ENCODE assay signal across 13 cellular contexts in the genomic region with DNA sequence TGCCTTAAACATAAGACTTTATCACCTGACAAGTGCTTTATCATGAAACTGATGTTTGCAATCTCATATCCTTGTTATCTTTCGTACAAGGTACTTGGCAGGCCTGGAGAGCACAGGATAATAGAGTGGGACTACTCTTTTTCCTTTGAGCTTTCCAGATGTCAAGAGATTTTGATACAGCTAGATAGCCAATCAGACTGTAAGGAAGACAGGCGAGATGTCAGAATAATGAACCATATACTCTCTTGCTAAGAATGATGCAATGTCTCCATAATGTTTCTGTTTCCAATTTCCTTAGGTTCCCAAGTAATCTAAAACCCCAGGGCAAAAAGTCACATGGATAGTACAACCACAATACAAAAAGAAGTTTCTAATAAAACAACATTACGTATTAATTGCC.
DNase-seq lines count a peak whose midpoint lies in the region; ATAC-seq, FAIRE-seq and TF ChIP-seq lines count a peak whose summit lies in the region.
"Had no signal": no experiment of that assay in that cellular context is flagged by ENCODE, and none has a peak within 500 bp of the region (broad histone marks: within the 10 kb centered on the region; RNA-seq: fewer than 3 reads in every experiment).

No MANE protein-coding gene starts in this region.

- intact Hi-C loops in kidney (cut with DNase I) = no loop called here

- H3K79me2 ChIP-seq in GM23338 (replicated peaks; ENCODE audit: insufficient read depth) (no peaks in the 10 kb centered on the region), neural progenitor cell (ENCODE audit: low read depth) (no peaks in the 10 kb centered on the region)

- H3K36me3 Mint-ChIP-seq in GM23338 (ENCODE audit: low read depth) = no peaks in the 10 kb centered on the region
- no peaks in the 10 kb centered on the region for H3K36me3 Mint-ChIP-seq in neural progenitor cell
- no peaks in the 10 kb centered on the region for H3K36me3 Mint-ChIP-seq in activated T-helper 17 cell treated with anti-CD3 and anti-CD28 coated beads, Interleukin-2, amount 50 U/mL, for 72 hours (ENCODE audit: low read depth)

- H3K27me3 ChIP-seq in GM23338 (ENCODE audit: insufficient read depth) (peaks cover 18% of the 10 kb centered on the region; the same call in 1 of the 2 replicates), neural progenitor cell (peaks cover 14% of the 10 kb centered on the region)
- H3K27me3 ChIP-seq: BE2C had no signal

- H3K9ac ChIP-seq in neural progenitor cell = no peak overlapping the region
- H3K9ac ChIP-seq in kidney (ENCODE audit: low read length in 2 of 2) = no peak overlapping the region

- no peaks in the 10 kb centered on the region for H3K9me3 ChIP-seq in neural progenitor cell (ENCODE audit: low read depth)
- no peaks in the 10 kb centered on the region for H3K9me3 ChIP-seq in kidney (ENCODE audit: control insufficient read depth in 1 of 2, low read length in 2 of 2)
- H3K9me3 ChIP-seq: A549, BE2C had no signal

- H3K4me1 Mint-ChIP-seq in GM23338 (peaks cover 24% of the 10 kb centered on the region), neural progenitor cell (peaks cover 30% of the 10 kb centered on the region)
- H3K4me1 Mint-ChIP-seq in activated T-helper 17 cell treated with anti-CD3 and anti-CD28 coated beads, Interleukin-2, amount 50 U/mL, for 72 hours = no peaks in the 10 kb centered on the region

- ATAC-seq in GM23338 (no peak), HG02763 (IDR thresholded peaks at IDR 0.05; ENCODE audit: unreplicated experiment) (no peak)
- ATAC-seq in activated T-helper 17 cell treated with anti-CD3 and anti-CD28 coated beads, Interleukin-2, amount 50 U/mL, for 72 hours (replicated peaks) = no peak

- H3K4me3 ChIP-seq in GM23338 = no peak overlapping the region
- H3K4me3 ChIP-seq in neural progenitor cell = no peak overlapping the region
- H3K4me3 ChIP-seq in kidney (ENCODE audit: low read length in 2 of 2) = no peak overlapping the region
- H3K4me3 ChIP-seq: A549 had no signal

- DNase-seq in GM23338 (ENCODE audit: low spot score) (no peak), fibroblast of peridontal ligament (ENCODE audit: extremely low read depth) (peak; percentile 22), neural progenitor cell (ENCODE audit: low spot score) (no peak), kidney (no peak)
- DNase-seq: NK-92 treated with Interleukin-12 subunit alpha and Interleukin-12 subunit beta, amount 100 ng/mL, for 24 hours; SIG-M5 had no signal

- TF ChIP-seq CTCF in GM23338 (conservative IDR thresholded peaks at IDR 0.05; ENCODE audit: low read depth in 2 of 2) = no peak
- no peak for TF ChIP-seq CTCF in VCaP (conservative IDR thresholded peaks at IDR 0.05)
- TF ChIP-seq CTCF in neural progenitor cell (IDR thresholded peaks at IDR 0.05) = no peak
- no peak for TF ChIP-seq CTCF in kidney (IDR thresholded peaks at IDR 0.05; ENCODE audit: borderline replicate concordance, extremely low read depth, insufficient read depth)

- H4K20me1 ChIP-seq in GM23338 (replicated peaks; ENCODE audit: insufficient read depth) (no peaks in the 10 kb centered on the region), neural progenitor cell (ENCODE audit: low read depth) (no peaks in the 10 kb centered on the region)

- no peak overlapping the region for H3K27ac ChIP-seq in GM23338 (ENCODE audit: low read depth)
- peak overlapping the region; percentile 15; the same call in 1 of the 2 replicates for H3K27ac ChIP-seq in VCaP
- no peak overlapping the region for H3K27ac ChIP-seq in neural progenitor cell
- no peak overlapping the region for H3K27ac ChIP-seq in kidney (ENCODE audit: low read depth in 2 of 2, low read length in 2 of 2)
- H3K27ac ChIP-seq: A549 had no signal

- no peak for FAIRE-seq in kidney (lab: Jason Lieb, UNC)
- FAIRE-seq: A549, D721Med, GM19239 had no signal

- H3K36me3 ChIP-seq in GM23338 (ENCODE audit: insufficient read depth) (no peaks in the 10 kb centered on the region), neural progenitor cell (no peaks in the 10 kb centered on the region), kidney (ENCODE audit: control insufficient read depth in 1 of 2, insufficient read depth in 2 of 2, low read length in 2 of 2) (no peaks in the 10 kb centered on the region)
- H3K36me3 ChIP-seq: BE2C had no signal

- no peak overlapping the region for H3K27ac Mint-ChIP-seq in GM23338
- H3K27ac Mint-ChIP-seq in neural progenitor cell = no peak overlapping the region
- H3K27ac Mint-ChIP-seq in activated T-helper 17 cell treated with anti-CD3 and anti-CD28 coated beads, Interleukin-2, amount 50 U/mL, for 72 hours = no peak overlapping the region

- no peaks in the 10 kb centered on the region for H3K9me3 Mint-ChIP-seq in GM23338
- H3K9me3 Mint-ChIP-seq in neural progenitor cell = no peaks in the 10 kb centered on the region
- H3K9me3 Mint-ChIP-seq in activated T-helper 17 cell treated with anti-CD3 and anti-CD28 coated beads, Interleukin-2, amount 50 U/mL, for 72 hours = no peaks in the 10 kb centered on the region

- H3K4me1 ChIP-seq in GM23338 (ENCODE audit: insufficient read depth) = peaks cover 6% of the 10 kb centered on the region; the same call in 1 of the 2 replicates
- H3K4me1 ChIP-seq in neural progenitor cell = peaks cover 10% of the 10 kb centered on the region
- H3K4me1 ChIP-seq in kidney (ENCODE audit: control insufficient read depth in 1 of 2, insufficient read depth in 1 of 2, low read depth in 1 of 2, low read length in 2 of 2) = peaks cover 0 to 2% of the 10 kb centered on the region in 2 donors

- H3F3A ChIP-seq in GM23338 (replicated peaks; ENCODE audit: low read depth) (no peaks in the 10 kb centered on the region), neural progenitor cell (ENCODE audit: low read depth) (peaks cover 6% of the 10 kb centered on the region)

- H3K4me3 Mint-ChIP-seq in GM23338 = no peak overlapping the region
- H3K4me3 Mint-ChIP-seq in neural progenitor cell = no peak overlapping the region
- no peak overlapping the region for H3K4me3 Mint-ChIP-seq in activated T-helper 17 cell treated with anti-CD3 and anti-CD28 coated beads, Interleukin-2, amount 50 U/mL, for 72 hours

- peak overlapping the region; percentile 83; the same call in 1 of the 2 replicates for H2AFZ ChIP-seq in GM23338
- H2AFZ ChIP-seq in neural progenitor cell (replicated peaks) = peak overlapping the region; percentile 91

- H3K27me3 Mint-ChIP-seq in GM23338 (ENCODE audit: insufficient read depth, low read depth, poor library complexity) = peaks cover 16% of the 10 kb centered on the region
- H3K27me3 Mint-ChIP-seq in neural progenitor cell (ENCODE audit: insufficient read depth, low read depth) = peaks cover 11% of the 10 kb centered on the region
- peaks cover 36% of the 10 kb centered on the region for H3K27me3 Mint-ChIP-seq in activated T-helper 17 cell treated with anti-CD3 and anti-CD28 coated beads, Interleukin-2, amount 50 U/mL, for 72 hours

- no peaks in the 10 kb centered on the region for H3K9me2 ChIP-seq in GM23338 (ENCODE audit: insufficient read depth)

- H3K4me2 ChIP-seq in GM23338 = no peak overlapping the region
- no peak overlapping the region for H3K4me2 ChIP-seq in neural progenitor cell
- H3K4me2 ChIP-seq: A549 had no signal
